ENCODE assay signal across 9 cellular contexts in the genomic region with DNA sequence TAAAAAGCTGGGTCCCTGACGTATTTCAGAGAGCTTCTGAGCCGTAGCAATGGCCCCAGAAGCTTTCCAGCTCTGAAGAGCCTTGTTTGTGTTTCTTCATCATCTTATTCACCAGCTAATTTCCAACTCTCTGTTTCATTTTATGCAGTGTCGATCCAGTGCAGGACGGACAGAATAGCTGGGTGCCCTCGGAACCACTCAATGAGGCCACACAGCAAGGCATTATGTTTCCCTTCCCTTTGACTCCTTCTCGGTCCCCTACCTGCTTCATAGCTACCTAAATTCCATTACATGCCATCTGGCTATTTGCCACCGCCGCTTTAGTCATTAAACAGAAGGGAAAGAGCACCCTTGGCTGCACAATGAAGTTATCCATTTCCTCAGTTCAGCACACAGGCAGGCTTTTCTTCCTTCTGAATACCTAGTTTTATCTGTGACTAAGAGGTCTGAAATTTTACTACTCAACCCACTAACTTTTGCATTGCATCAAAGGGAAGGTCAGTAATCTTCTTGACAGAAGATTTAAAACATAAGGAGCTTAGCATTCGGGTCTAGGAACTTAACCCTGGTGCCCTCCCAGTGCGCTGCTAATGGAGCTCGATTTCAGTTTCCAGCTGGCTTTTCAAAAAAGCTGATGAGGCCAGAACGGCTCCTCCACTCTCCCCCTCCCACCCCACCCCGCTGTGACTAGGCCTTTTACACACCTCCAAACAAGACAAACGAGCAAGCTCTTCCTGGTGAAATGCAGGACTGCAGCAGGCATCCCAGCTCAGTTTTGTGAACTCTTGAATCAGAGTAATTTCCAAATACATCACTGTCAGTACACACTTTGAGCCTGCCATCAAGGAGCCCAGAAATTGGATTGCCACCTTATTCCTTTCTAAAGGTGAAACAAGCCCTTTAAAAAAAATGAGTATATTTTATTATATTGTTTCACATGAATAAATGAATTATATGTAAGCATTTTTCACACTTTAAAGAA.
A peak's percentile ranks its signal among the peaks of the same experiment; 100 is the strongest.
DNase-seq lines count a peak whose midpoint lies in the region; ATAC-seq and TF ChIP-seq lines count a peak whose summit lies in the region.
"Had no signal": no experiment of that assay in that cellular context is flagged by ENCODE, and none has a peak within 500 bp of the region (broad histone marks: within the 10 kb centered on the region; RNA-seq: fewer than 3 reads in every experiment).

No MANE protein-coding gene starts in this region.

- no peaks in the 10 kb centered on the region for H3K9me3 Mint-ChIP-seq in mesothelial cell of epicardium

- peak; percentile 79 for DNase-seq in ELF-1 (ENCODE audit: low read depth, low spot score)
- DNase-seq in NCI-H2171 (lab: John Stamatoyannopoulos, UW) = peak; percentile 61
- peak; percentile 37 for DNase-seq in dermis blood vessel endothelial cell
- DNase-seq in mesothelial cell of epicardium (ENCODE audit: low spot score in 2 of 2, unreplicated experiment in 2 of 2) = no peak
- DNase-seq in stimulated activated naive CD4-positive, alpha-beta T cell treated with Interleukin-2 at 50 U/mL for 16 hours (lab: John Stamatoyannopoulos, UW) = no peak
- no peak for DNase-seq in NK-92 treated with Interleukin-12 subunit alpha and Interleukin-12 subunit beta, amount 100 ng/mL, for 24 hours (lab: John Stamatoyannopoulos, UW)
- DNase-seq: activated gamma-delta T cell had no signal

- no peaks in the 10 kb centered on the region for H3K36me3 Mint-ChIP-seq in mesothelial cell of epicardium

- no peak for TF ChIP-seq CTCF in mesothelial cell of epicardium (IDR thresholded peaks at IDR 0.05; ENCODE audit: unreplicated experiment)

- H3K27ac Mint-ChIP-seq in mesothelial cell of epicardium = peak overlapping the region; percentile 48

- no peak overlapping the region for H3K4me3 Mint-ChIP-seq in mesothelial cell of epicardium

- peaks cover 38% of the 10 kb centered on the region for H3K4me1 Mint-ChIP-seq in mesothelial cell of epicardium

- H3K27me3 Mint-ChIP-seq in mesothelial cell of epicardium (ENCODE audit: low read depth) = no peaks in the 10 kb centered on the region

- ATAC-seq in GM21737 (IDR thresholded peaks at IDR 0.05; ENCODE audit: unreplicated experiment) (no peak), HG02981 (IDR thresholded peaks at IDR 0.05; ENCODE audit: unreplicated experiment) (no peak)

Comparison
In these comparisons a context has a peak if more than half of its experiments do, and no peak if none do; other contexts are left out.
1. DNase-seq: peak in ELF-1 (single experiment), NCI-H2171 (single experiment) and dermis blood vessel endothelial cell (single experiment); none in mesothelial cell of epicardium (0 of 2), stimulated activated naive CD4-positive, alpha-beta T cell treated with Interleukin-2 at 50 U/mL for 16 hours (single experiment) and NK-92 treated with Interleukin-12 subunit alpha and Interleukin-12 subunit beta, amount 100 ng/mL, for 24 hours (single experiment).